ENCODE assay signal across 8 cellular contexts in genomic region chr3:111978833-111979688, GRCh38. TPM values are rescaled to one million over a fixed set of nuclear protein-coding genes. Genes with fewer than 3 reads are reported as not detected.
DNase-seq lines count a peak whose midpoint lies in the region; ATAC-seq, FAIRE-seq and TF ChIP-seq lines count a peak whose summit lies in the region.

ABHD10 (plus strand) TSS chr3:111979026; CDS start chr3:111979062, 36 bp downstream.

- POLR2A ChIA-PET in A673 (lab: Charles Lee; ENCODE audit: low non-redundant PET) = interaction anchor here (0.6 kb wide), 3 partner anchors 17 to 146 kb away, joined by 3 to 18 read pairs (median 3); no protein-coding TSS in a partner anchor

- DNase-seq in A673 (ENCODE audit: low spot score) (peak; percentile 99), NCI-H2196 treated with DMSO at 0.1 percent for 48 hours (lab: John Stamatoyannopoulos, UW; ENCODE audit: unreplicated experiment) (peak; percentile 98), WERI-Rb-1 (peak; percentile 98), bronchial epithelial cell (ENCODE audit: low read depth) (peak; percentile 98), iPS-NIHi7 (ENCODE audit: extremely low spot score) (peak; percentile 93), smooth muscle cell (lab: John Stamatoyannopoulos, UW; ENCODE audit: unreplicated experiment) (peak; percentile 79)

- H3K27ac ChIP-seq in A673 (ENCODE audit: low read depth, low read length, poor library complexity, severe bottlenecking) (peak within 1 kb of the TSS; percentile 83), WERI-Rb-1 (peak within 1 kb of the TSS; percentile 88), smooth muscle cell (ENCODE audit: low read depth) (peak within 1 kb of the TSS; percentile 34)

- TSS peak; percentile 54 for BruUV-seq in A673 (replicated peaks; lab: Mats Ljungman, UMichigan)

- WGBS in smooth muscle cell (ENCODE audit: low lambda C conversion rate) = 2% methylated on average over 50 of the region's 50 CpGs

- peaks cover 7% of the 10 kb centered on the region for H3K4me1 ChIP-seq in A673 (ENCODE audit: insufficient read depth, low read length, poor library complexity, severe bottlenecking)
- H3K4me1 ChIP-seq in smooth muscle cell (ENCODE audit: low read depth) = peaks cover 20% of the 10 kb centered on the region

- peaks cover 46% of the 10 kb centered on the region for H3K79me2 ChIP-seq in smooth muscle cell (ENCODE audit: low read depth)

- H3F3A ChIP-seq in smooth muscle cell (ENCODE audit: low read depth) = peaks cover 13% of the 10 kb centered on the region

- H3K9ac ChIP-seq in smooth muscle cell (ENCODE audit: low read depth) = peak within 1 kb of the TSS; percentile 65

- H4K20me1 ChIP-seq in smooth muscle cell (ENCODE audit: low read depth) = peaks cover 21% of the 10 kb centered on the region

- peak within 1 kb of the TSS; percentile 61 for H3K4me3 ChIP-seq in A673 (ENCODE audit: low read depth, low read length, poor library complexity, severe bottlenecking)
- H3K4me3 ChIP-seq in WERI-Rb-1 (ENCODE audit: low read depth, low read length) = peak within 1 kb of the TSS; percentile 83
- H3K4me3 ChIP-seq in bronchial epithelial cell (ENCODE audit: low read depth, low read length) = peak within 1 kb of the TSS; percentile 85
- peak within 1 kb of the TSS; percentile 72 for H3K4me3 ChIP-seq in smooth muscle cell

- H3K9me3 ChIP-seq in A673 (ENCODE audit: low read depth, low read length, poor library complexity, severe bottlenecking) (no peaks in the 10 kb centered on the region), WERI-Rb-1 (ENCODE audit: severe bottlenecking) (no peaks in the 10 kb centered on the region), smooth muscle cell (replicated peaks; ENCODE audit: low read depth) (no peaks in the 10 kb centered on the region)

- ATAC-seq in GM18867 (IDR thresholded peaks at IDR 0.05; ENCODE audit: unreplicated experiment) (peak; percentile 95), HG03103 (IDR thresholded peaks at IDR 0.05; ENCODE audit: low read depth, unreplicated experiment) (peak; percentile 93)

- peak within 1 kb of the TSS; percentile 90 for H2AFZ ChIP-seq in smooth muscle cell (ENCODE audit: low read depth)

- H3K4me2 ChIP-seq in smooth muscle cell = peak within 1 kb of the TSS; percentile 88

- peak; percentile 96 for FAIRE-seq in bronchial epithelial cell (lab: Jason Lieb, UNC)

- H3K27me3 ChIP-seq in A673 (replicated peaks; ENCODE audit: insufficient read depth, low read depth, low read length, poor library complexity) (no peaks in the 10 kb centered on the region), WERI-Rb-1 (ENCODE audit: insufficient read depth, low read depth, severe bottlenecking) (no peaks in the 10 kb centered on the region), bronchial epithelial cell (ENCODE audit: control insufficient read depth, insufficient read depth, low read length) (no peaks in the 10 kb centered on the region), smooth muscle cell (ENCODE audit: low read depth) (no peaks in the 10 kb centered on the region)

- TF ChIP-seq CTCF in A673 (conservative IDR thresholded peaks at IDR 0.05; ENCODE audit: low read depth, low read length) = no peak
- no peak for TF ChIP-seq CTCF in WERI-Rb-1 (IDR thresholded peaks at IDR 0.05; ENCODE audit: low read depth, low read length)
- no peak for TF ChIP-seq CTCF in bronchial epithelial cell (IDR thresholded peaks at IDR 0.05; ENCODE audit: insufficient read depth, low read length, severe bottlenecking)
- TF ChIP-seq CTCF in smooth muscle cell (IDR thresholded peaks at IDR 0.05; ENCODE audit: borderline replicate concordance, insufficient read depth, poor library complexity, severe bottlenecking) = no peak

- intact Hi-C loops in A673 (cut with micrococcal nuclease; ENCODE audit: unreplicated experiment) = no loop called here

- H3K36me3 ChIP-seq in A673 (ENCODE audit: insufficient read depth, low read length, poor library complexity, severe bottlenecking) = peaks cover 4% of the 10 kb centered on the region
- H3K36me3 ChIP-seq in WERI-Rb-1 = peaks cover 28% of the 10 kb centered on the region
- H3K36me3 ChIP-seq in bronchial epithelial cell (ENCODE audit: control insufficient read depth, insufficient read depth, low read length) = peaks cover under 1% of the 10 kb centered on the region
- peaks cover 6% of the 10 kb centered on the region for H3K36me3 ChIP-seq in smooth muscle cell (ENCODE audit: low read depth)

- CTCF ChIA-PET in A673 (lab: Charles Lee) = interaction anchor here (2.3 kb wide), 1 partner anchor 34 kb away, joined by 16 read pairs; no protein-coding TSS in a partner anchor

RNA-seq across cellular contexts. Expression of gene ABHD10, which starts in this region (rescaled TPM):
- total RNA-seq in A673 (2021) (39.7 and 40.7 TPM in 2 replicates), bronchial epithelial cell (22.6 and 28.9 TPM in 2 replicates), smooth muscle cell (44.9 and 69.1 TPM in 2 replicates)
- polyA plus RNA-seq in smooth muscle cell = 39.2 and 44.1 TPM in 2 replicates

Comparison
In these comparisons a context has a peak if more than half of its experiments do, and no peak if none do; other contexts are left out.
1. Peak in every context shown above with its lines: DNase-seq, ATAC-seq, H3K4me3 ChIP-seq and H3K27ac ChIP-seq.
2. H3K27ac ChIP-seq: peak in every context shown above with its lines; median percentile 88 in WERI-Rb-1; 83 in A673; 34 in smooth muscle cell.